Comparison of ENCODE assay signal across 11 cellular contexts in the genomic region with DNA sequence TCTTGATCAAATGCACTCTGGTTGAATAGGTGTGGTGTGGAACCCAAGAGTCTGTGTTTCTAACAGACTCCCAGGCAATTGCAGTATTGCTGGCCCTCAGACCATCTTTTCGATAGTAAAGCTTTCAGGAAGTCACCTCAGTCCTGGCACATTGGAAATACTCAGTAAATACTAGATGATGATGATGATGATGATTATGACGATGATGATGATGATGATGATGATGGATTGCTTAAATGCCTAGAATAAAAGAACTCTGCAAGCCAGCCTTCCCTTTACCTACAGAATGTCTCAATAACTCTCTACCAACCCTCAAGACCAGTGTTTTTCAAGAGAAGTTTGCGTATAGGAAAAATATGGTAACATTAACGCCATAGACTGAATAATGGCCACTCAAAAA.
"Had no signal": no experiment of that assay in that cellular context is flagged by ENCODE, and none has a peak within 500 bp of the region (broad histone marks: within the 10 kb centered on the region; RNA-seq: fewer than 3 reads in every experiment).

No MANE protein-coding gene starts in this region.

- H3K4me3 ChIP-seq: GM23248, GM23338, HAP-1 had no signal

- H2AFZ ChIP-seq: GM23248, GM23338 had no signal

- H3K9me3 ChIP-seq: HAP-1 had no signal

- FAIRE-seq: H1, H54 had no signal

- H3K27ac ChIP-seq: GM23248 had no signal

- H3K9me3 Mint-ChIP-seq: HFFc6 had no signal

- H3K9ac ChIP-seq: GM23248 had no signal

- DNase-seq: GM23248, GOT3, H7, H9, HCEC 1CT, HFFc6 had no signal

- H3K27ac Mint-ChIP-seq: GM23338, H9, HFFc6 had no signal

- H3K4me2 ChIP-seq: GM23338 had no signal

- ATAC-seq: GM23338, HCT116 had no signal

- H3K4me1 ChIP-seq: HAP-1 had no signal

- H3K36me3 ChIP-seq: HAP-1 had no signal

- H3K4me3 Mint-ChIP-seq: GM23338, H9, HFFc6 had no signal
